In the genomic region with DNA sequence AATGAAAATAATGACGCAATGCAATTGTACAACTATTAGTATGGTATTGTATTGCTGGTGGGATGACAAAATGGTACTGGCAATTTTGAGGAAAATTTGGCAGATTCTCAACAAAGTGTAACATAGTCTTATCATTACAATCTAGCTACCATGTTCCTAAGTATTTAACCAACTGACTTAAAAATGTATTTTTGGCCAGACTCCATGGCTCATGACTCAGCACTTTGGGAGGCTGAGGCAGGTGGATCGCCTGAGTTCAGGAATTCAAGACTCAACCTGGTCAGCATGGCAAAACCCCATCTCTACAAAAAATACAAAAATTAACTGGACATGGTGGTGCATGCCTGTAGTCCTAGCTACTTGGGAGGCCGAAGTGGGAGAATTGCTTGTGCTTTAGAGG, we compare ENCODE assay signal across 25 cellular contexts.
"Had no signal": no experiment of that assay in that cellular context is flagged by ENCODE, and none has a peak within 500 bp of the region (broad histone marks: within the 10 kb centered on the region; RNA-seq: fewer than 3 reads in every experiment).

No MANE protein-coding gene starts in this region.

- H3K4me3 ChIP-seq: heart left ventricle, lung, neural progenitor cell, ovary, smooth muscle cell, suprapubic skin, thyroid gland had no signal

- H3K9me3 ChIP-seq: ovary, suprapubic skin, thyroid gland had no signal

- H3K36me3 Mint-ChIP-seq: natural killer cell treated with Interleukin-12 subunit alpha and Interleukin-12 subunit beta and Interleukin-15 and Interleukin-18, amount 100 ng/mL, for 72 hours; neural progenitor cell; stimulated activated effector memory CD8-positive, alpha-beta T cell treated with anti-CD3 and anti-CD28 coated beads, Interleukin-12 subunit alpha, Interleukin-12 subunit beta, amount 100 ng/mL, for 72 hours; type B pancreatic cell had no signal

- H2AFZ ChIP-seq: neural progenitor cell had no signal

- H3K4me1 ChIP-seq: heart left ventricle, neural progenitor cell, suprapubic skin, thyroid gland had no signal

- H3K27ac ChIP-seq: heart left ventricle, neural progenitor cell, ovary, suprapubic skin, thyroid gland had no signal

- FAIRE-seq: endometrium, frontal cortex, urothelium cell line had no signal

- H3K4me3 Mint-ChIP-seq: natural killer cell treated with Interleukin-12 subunit alpha and Interleukin-12 subunit beta and Interleukin-15 and Interleukin-18, amount 100 ng/mL, for 72 hours; neural progenitor cell; stimulated activated effector memory CD8-positive, alpha-beta T cell treated with anti-CD3 and anti-CD28 coated beads, Interleukin-12 subunit alpha, Interleukin-12 subunit beta, amount 100 ng/mL, for 72 hours; type B pancreatic cell had no signal

- H3K27me3 ChIP-seq: heart left ventricle, neural progenitor cell, ovary, suprapubic skin, thyroid gland had no signal

- H3K27me3 Mint-ChIP-seq: natural killer cell treated with Interleukin-12 subunit alpha and Interleukin-12 subunit beta and Interleukin-15 and Interleukin-18, amount 100 ng/mL, for 72 hours; type B pancreatic cell had no signal

- H3K36me3 ChIP-seq: heart left ventricle, neural progenitor cell, ovary, suprapubic skin, thyroid gland had no signal

- H3K4me2 ChIP-seq: neural progenitor cell, smooth muscle cell had no signal

- ATAC-seq: esophagus mucosa; heart left ventricle; left colon; left ventricle myocardium superior; natural killer cell treated with Interleukin-12 subunit alpha and Interleukin-12 subunit beta and Interleukin-15 and Interleukin-18, amount 100 ng/mL, for 72 hours; right cardiac atrium; stimulated activated effector memory CD8-positive, alpha-beta T cell treated with anti-CD3 and anti-CD28 coated beads, Interleukin-12 subunit alpha, Interleukin-12 subunit beta, amount 100 ng/mL, for 72 hours; stimulated activated naive CD8-positive, alpha-beta T cell treated with anti-CD3 and anti-CD28 coated beads, Interleukin-15, Interleukin-2, amounts not matched to agents 100 U/mL and 50 U/mL, for 24 hours had no signal

- DNase-seq: effector memory CD4-positive, alpha-beta T cell; heart left ventricle; hippocampal formation; left colon; left ventricle myocardium superior; mesenchymal stem cell; midbrain; nucleus accumbens; ovary; right cardiac atrium; stimulated activated CD4-positive, alpha-beta T cell treated with anti-CD3 and anti-CD28 coated beads, Interleukin-2, amount 100 ng/mL, for 48 hours; stimulated activated CD8-positive, alpha-beta memory T cell treated with anti-CD3 and anti-CD28 coated beads, Interleukin-4, amount 100 ng/mL, for 48 hours; stimulated activated naive CD8-positive, alpha-beta T cell treated with anti-CD3 and anti-CD28 coated beads, Interleukin-15, Interleukin-2, amounts not matched to agents 100 U/mL and 50 U/mL, for 24 hours; thyroid gland had no signal

- H3K27ac Mint-ChIP-seq: natural killer cell treated with Interleukin-12 subunit alpha and Interleukin-12 subunit beta and Interleukin-15 and Interleukin-18, amount 100 ng/mL, for 72 hours; neural progenitor cell; stimulated activated effector memory CD8-positive, alpha-beta T cell treated with anti-CD3 and anti-CD28 coated beads, Interleukin-12 subunit alpha, Interleukin-12 subunit beta, amount 100 ng/mL, for 72 hours; type B pancreatic cell had no signal

- H3K9ac ChIP-seq: neural progenitor cell had no signal

- H3K4me1 Mint-ChIP-seq: neural progenitor cell; stimulated activated effector memory CD8-positive, alpha-beta T cell treated with anti-CD3 and anti-CD28 coated beads, Interleukin-12 subunit alpha, Interleukin-12 subunit beta, amount 100 ng/mL, for 72 hours had no signal
